8 cellular contexts compared by ENCODE assay signal in the genomic region with DNA sequence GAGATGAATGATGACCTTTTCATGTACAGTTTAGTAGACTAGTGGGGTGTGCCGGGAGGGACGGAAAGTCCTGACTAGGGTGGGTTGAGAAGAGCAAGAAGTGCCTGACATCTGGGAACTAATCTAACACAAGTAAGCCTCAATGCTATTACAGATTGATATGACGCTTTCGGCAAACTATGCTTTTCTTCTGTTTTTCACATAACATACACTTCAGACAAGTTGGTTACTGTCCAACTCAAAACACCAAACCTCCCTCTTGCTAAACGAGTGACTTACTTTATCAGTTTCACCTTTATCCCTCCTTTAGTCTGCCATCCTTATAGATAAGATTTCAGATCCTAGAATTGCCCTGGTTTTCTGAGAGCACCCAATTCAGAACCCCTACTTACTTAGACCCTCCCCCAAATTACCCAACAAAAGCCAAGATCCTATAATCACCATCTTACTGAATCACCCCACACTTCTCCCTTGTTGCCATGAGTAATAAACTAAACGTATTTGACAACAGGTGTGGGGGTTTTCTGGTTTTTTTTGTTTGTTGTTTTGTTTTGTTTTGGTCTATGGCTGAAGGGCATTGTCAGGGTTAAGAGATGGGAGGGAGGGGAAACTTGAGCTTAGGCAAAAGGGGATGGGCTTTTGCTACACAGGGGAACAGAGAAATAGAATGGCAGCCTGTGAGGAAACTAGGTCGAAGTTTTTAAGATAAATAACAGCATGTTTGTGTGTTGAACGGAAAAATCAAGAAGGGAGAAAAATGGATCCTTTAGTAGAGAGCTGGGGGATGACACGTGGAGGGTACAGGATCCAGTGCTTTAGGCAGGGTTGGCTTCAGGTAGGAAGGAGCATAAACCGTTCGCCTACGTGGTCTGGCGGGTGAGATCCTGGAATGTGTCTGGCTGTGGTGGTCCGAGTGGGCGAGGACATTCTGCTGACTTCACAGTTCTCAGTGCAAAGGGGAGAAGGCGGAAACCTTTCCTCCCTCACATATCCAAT. TPM values are rescaled to one million over a fixed set of nuclear protein-coding genes. Genes with fewer than 3 reads are reported as not detected.
DNase-seq lines count a peak whose midpoint lies in the region; ATAC-seq and TF ChIP-seq lines count a peak whose summit lies in the region.

No MANE protein-coding gene starts in this region.

- H3K4me2 ChIP-seq in PC-3 (ENCODE audit: low read length) (peak overlapping the region; percentile 79), fibroblast of lung (ENCODE audit: extremely low read depth, insufficient read depth, low read length) (peak overlapping the region; percentile 91)

- TF ChIP-seq CTCF in GM12864 (IDR thresholded peaks at IDR 0.05; ENCODE audit: low read depth, low read length, missing control alignments) (no peak), PC-3 (conservative IDR thresholded peaks at IDR 0.05; ENCODE audit: low read depth, low read length) (no peak), fibroblast of lung (conservative IDR thresholded peaks at IDR 0.05 in 1 of 2, IDR thresholded peaks at IDR 0.05 in 1 of 2; ENCODE audit: low read depth in 1 of 2, low read length in 2 of 2) (no peak), neutrophil (IDR thresholded peaks at IDR 0.05) (no peak)

- H3K36me3 ChIP-seq in PC-3 (ENCODE audit: low read depth, low read length): peaks cover 2% of the 10 kb centered on the region; the same call in 1 of the 2 replicates
- no peaks in the 10 kb centered on the region for H3K36me3 ChIP-seq in fibroblast of lung (ENCODE audit: control insufficient read depth, insufficient read depth, low read length)
- peaks cover 16% of the 10 kb centered on the region for H3K36me3 ChIP-seq in neutrophil

- no TSS peak for BruUV-seq in PC-3 (replicated peaks; lab: Mats Ljungman, UMichigan)

- H2AFZ ChIP-seq in PC-3 (ENCODE audit: low read length) (no peak overlapping the region), fibroblast of lung (ENCODE audit: low read length) (peak overlapping the region; percentile 84)

- H3F3A ChIP-seq in PC-3 (ENCODE audit: low read length, unreplicated experiment): no peaks in the 10 kb centered on the region

- H3K27ac Mint-ChIP-seq in activated T-helper 2 cell treated with anti-CD3 and anti-CD28 coated beads, Interferon-gamma antibody, Interleukin-2, Interleukin-4, amounts not matched to agents 10 μg/mL and 5 μg/mL and 100 μg/mL, durations not matched to agents 14 hours and 24 hours and 36 hours: no peak overlapping the region
- no peak overlapping the region for H3K27ac Mint-ChIP-seq in T-helper 2 cell treated with Interferon-gamma antibody and Interleukin-4, amounts not matched to agents 5 μg/mL and 100 μg/mL, for 36 hours

- H3K9ac ChIP-seq in PC-3 (ENCODE audit: low read length) (no peak overlapping the region), fibroblast of lung (ENCODE audit: insufficient read depth, low read length) (no peak overlapping the region)

- H3K27ac ChIP-seq in PC-3 (ENCODE audit: low read length): no peak overlapping the region
- peak overlapping the region; percentile 29 for H3K27ac ChIP-seq in fibroblast of lung (ENCODE audit: insufficient read depth, low read length)
- H3K27ac ChIP-seq in neutrophil: peak overlapping the region; percentile 61

- CTCF ChIA-PET in PC-3 (lab: Charles Lee): no interaction called here

- H3K79me2 ChIP-seq in PC-3 (ENCODE audit: low read length) (no peaks in the 10 kb centered on the region), fibroblast of lung (ENCODE audit: control insufficient read depth, insufficient read depth, low read length) (no peaks in the 10 kb centered on the region)

- ATAC-seq in PC-3: no peak
- no peak for ATAC-seq in GM21529 (IDR thresholded peaks at IDR 0.05; ENCODE audit: unreplicated experiment)

- peaks cover 6% of the 10 kb centered on the region for H3K36me3 Mint-ChIP-seq in activated T-helper 2 cell treated with anti-CD3 and anti-CD28 coated beads, Interferon-gamma antibody, Interleukin-2, Interleukin-4, amounts not matched to agents 10 μg/mL and 5 μg/mL and 100 μg/mL, durations not matched to agents 14 hours and 24 hours and 36 hours (ENCODE audit: low read depth)
- peaks cover 3% of the 10 kb centered on the region for H3K36me3 Mint-ChIP-seq in T-helper 2 cell treated with Interferon-gamma antibody and Interleukin-4, amounts not matched to agents 5 μg/mL and 100 μg/mL, for 36 hours (ENCODE audit: low read depth)

- H4K20me1 ChIP-seq in PC-3 (ENCODE audit: low read length) (no peaks in the 10 kb centered on the region), fibroblast of lung (ENCODE audit: control insufficient read depth, extremely low read depth, insufficient read depth, low read length) (no peaks in the 10 kb centered on the region)

- no peaks in the 10 kb centered on the region for H3K9me2 ChIP-seq in PC-3 (replicated peaks; ENCODE audit: low read length)

- no peaks in the 10 kb centered on the region for H3K27me3 Mint-ChIP-seq in activated T-helper 2 cell treated with anti-CD3 and anti-CD28 coated beads, Interferon-gamma antibody, Interleukin-2, Interleukin-4, amounts not matched to agents 10 μg/mL and 5 μg/mL and 100 μg/mL, durations not matched to agents 14 hours and 24 hours and 36 hours (ENCODE audit: low read depth)
- peaks cover 3% of the 10 kb centered on the region for H3K27me3 Mint-ChIP-seq in T-helper 2 cell treated with Interferon-gamma antibody and Interleukin-4, amounts not matched to agents 5 μg/mL and 100 μg/mL, for 36 hours (ENCODE audit: low read depth)

- no peaks in the 10 kb centered on the region for H3K9me3 Mint-ChIP-seq in activated T-helper 2 cell treated with anti-CD3 and anti-CD28 coated beads, Interferon-gamma antibody, Interleukin-2, Interleukin-4, amounts not matched to agents 10 μg/mL and 5 μg/mL and 100 μg/mL, durations not matched to agents 14 hours and 24 hours and 36 hours
- H3K9me3 Mint-ChIP-seq in T-helper 2 cell treated with Interferon-gamma antibody and Interleukin-4, amounts not matched to agents 5 μg/mL and 100 μg/mL, for 36 hours: no peaks in the 10 kb centered on the region

- no peak for DNase-seq in GM12864 (ENCODE audit: low read depth)
- DNase-seq in PC-3: no peak
- peak; percentile 27 to 29 for DNase-seq in fibroblast of lung (ENCODE audit: low read depth in 2 of 2)
- DNase-seq in activated T-helper 2 cell treated with anti-CD3 and anti-CD28 coated beads, Interferon-gamma antibody, Interleukin-2, Interleukin-4, amounts not matched to agents 10 μg/mL and 5 μg/mL and 100 μg/mL, durations not matched to agents 14 hours and 24 hours and 36 hours (ENCODE audit: low spot score): no peak
- no peak for DNase-seq in T-helper 2 cell treated with Interferon-gamma antibody and Interleukin-4, amounts not matched to agents 5 μg/mL and 100 μg/mL, for 36 hours (ENCODE audit: low spot score)
- DNase-seq in NCI-H2029 treated with DMSO at 0.1 percent for 48 hours (lab: John Stamatoyannopoulos, UW): no peak

- H3K27me3 ChIP-seq in PC-3 (ENCODE audit: low read length) (no peaks in the 10 kb centered on the region), fibroblast of lung (ENCODE audit: control insufficient read depth, insufficient read depth, low read length) (no peaks in the 10 kb centered on the region), neutrophil (no peaks in the 10 kb centered on the region)

- H3K4me1 Mint-ChIP-seq in activated T-helper 2 cell treated with anti-CD3 and anti-CD28 coated beads, Interferon-gamma antibody, Interleukin-2, Interleukin-4, amounts not matched to agents 10 μg/mL and 5 μg/mL and 100 μg/mL, durations not matched to agents 14 hours and 24 hours and 36 hours (ENCODE audit: low read depth): peaks cover 16% of the 10 kb centered on the region
- peaks cover 14% of the 10 kb centered on the region for H3K4me1 Mint-ChIP-seq in T-helper 2 cell treated with Interferon-gamma antibody and Interleukin-4, amounts not matched to agents 5 μg/mL and 100 μg/mL, for 36 hours (ENCODE audit: low read depth)

- H3K9me3 ChIP-seq in PC-3 (ENCODE audit: low read length): no peaks in the 10 kb centered on the region
- no peaks in the 10 kb centered on the region for H3K9me3 ChIP-seq in fibroblast of lung (ENCODE audit: control insufficient read depth, insufficient read depth, low read depth, low read length)
- no peaks in the 10 kb centered on the region for H3K9me3 ChIP-seq in neutrophil

- peak overlapping the region; percentile 53 for H3K4me3 ChIP-seq in GM12864 (ENCODE audit: low read depth, low read length)
- no peak overlapping the region for H3K4me3 ChIP-seq in PC-3 (ENCODE audit: low read length)
- peak overlapping the region; percentile 47 to 90 (median 78) for H3K4me3 ChIP-seq in fibroblast of lung (replicated peaks in 1 of 4; ENCODE audit: control extremely low read depth in 1 of 4, insufficient read depth in 1 of 4, low read depth in 3 of 4, low read length in 4 of 4)
- peak overlapping the region; percentile 50 to 61 for H3K4me3 ChIP-seq in neutrophil (ENCODE audit: low read depth in 1 of 2, low read length in 1 of 2)

- no peak overlapping the region for H3K4me3 Mint-ChIP-seq in activated T-helper 2 cell treated with anti-CD3 and anti-CD28 coated beads, Interferon-gamma antibody, Interleukin-2, Interleukin-4, amounts not matched to agents 10 μg/mL and 5 μg/mL and 100 μg/mL, durations not matched to agents 14 hours and 24 hours and 36 hours (ENCODE audit: low read depth)
- no peak overlapping the region for H3K4me3 Mint-ChIP-seq in T-helper 2 cell treated with Interferon-gamma antibody and Interleukin-4, amounts not matched to agents 5 μg/mL and 100 μg/mL, for 36 hours

- intact Hi-C loops in PC-3 (cut with micrococcal nuclease): no loop called here
- intact Hi-C loops in activated T-helper 2 cell treated with anti-CD3 and anti-CD28 coated beads, Interferon-gamma antibody, Interleukin-2, Interleukin-4, amounts not matched to agents 10 μg/mL and 5 μg/mL and 100 μg/mL, durations not matched to agents 14 hours and 24 hours and 36 hours (cut with micrococcal nuclease): no loop called here

- POLR2A ChIA-PET in PC-3 (lab: Charles Lee; ENCODE audit: unreplicated experiment): no interaction called here

- H3K4me1 ChIP-seq in PC-3 (ENCODE audit: insufficient read depth, low read length) (peaks cover 12% of the 10 kb centered on the region), fibroblast of lung (ENCODE audit: control insufficient read depth, extremely low read depth, insufficient read depth, low read length) (peaks cover 2% of the 10 kb centered on the region), neutrophil (ENCODE audit: control insufficient read depth in 1 of 2, insufficient read depth in 1 of 2, low read depth in 1 of 2, low read length in 1 of 2) (peaks cover 19 to 30% of the 10 kb centered on the region in 2 experiments)

RNA-seq across cellular contexts. Expression of gene PSMA3, which starts 6.1 kb away (rescaled TPM):
- total RNA-seq in PC-3 (2014; rRNA removed) (669 and 700 TPM in 2 replicates), fibroblast of lung (80.1 and 81.4 TPM in 2 replicates)
- polyA plus RNA-seq in fibroblast of lung: 279 and 299 TPM in 2 replicates
- polyA plus RNA-seq in fibroblast of lung (2012): 166 and 184 TPM in 2 replicates
- 62.1 and 65.7 TPM in 2 replicates for polyA minus RNA-seq in fibroblast of lung (ENCODE audit: low replicate concordance)
- 407 and 425 TPM in 2 replicates for total RNA-seq in activated T-helper 2 cell treated with anti-CD3 and anti-CD28 coated beads, Interferon-gamma antibody, Interleukin-2, Interleukin-4, amounts not matched to agents 10 μg/mL and 5 μg/mL and 100 μg/mL, durations not matched to agents 14 hours and 24 hours and 36 hours

RNA-seq across cellular contexts. Expression of gene ACTR10, which starts 38.6 kb away (rescaled TPM):
- total RNA-seq in PC-3 (2014; rRNA removed): 118 and 126 TPM in 2 replicates
- 43.1 and 50.7 TPM in 2 replicates for total RNA-seq in fibroblast of lung
- polyA plus RNA-seq in fibroblast of lung: 91.2 and 121 TPM in 2 replicates
- 64.6 and 86.4 TPM in 2 replicates for polyA plus RNA-seq in fibroblast of lung (2012)
- 3.4 and 12.2 TPM in 2 replicates for polyA minus RNA-seq in fibroblast of lung (ENCODE audit: low replicate concordance)
- total RNA-seq in activated T-helper 2 cell treated with anti-CD3 and anti-CD28 coated beads, Interferon-gamma antibody, Interleukin-2, Interleukin-4, amounts not matched to agents 10 μg/mL and 5 μg/mL and 100 μg/mL, durations not matched to agents 14 hours and 24 hours and 36 hours: 38.2 and 39.8 TPM in 2 replicates

RNA-seq across cellular contexts. Expression of gene ARID4A, which starts 59.8 kb away (rescaled TPM):
- total RNA-seq in PC-3 (2014; rRNA removed) (7.3 and 11.3 TPM in 2 replicates), fibroblast of lung (10.3 and 12.1 TPM in 2 replicates)
- polyA plus RNA-seq in fibroblast of lung: 7.2 and 12.2 TPM in 2 replicates
- polyA plus RNA-seq in fibroblast of lung (2012): 6.5 and 10.0 TPM in 2 replicates
- 0.75 TPM in 1 of 2 replicates, not detected in the other for polyA minus RNA-seq in fibroblast of lung (ENCODE audit: low replicate concordance)
- 20.5 and 26.0 TPM in 2 replicates for total RNA-seq in activated T-helper 2 cell treated with anti-CD3 and anti-CD28 coated beads, Interferon-gamma antibody, Interleukin-2, Interleukin-4, amounts not matched to agents 10 μg/mL and 5 μg/mL and 100 μg/mL, durations not matched to agents 14 hours and 24 hours and 36 hours

Comparison
In these comparisons a context has a peak if more than half of its experiments do, and no peak if none do; other contexts are left out.
1. DNase-seq: peak in fibroblast of lung (2 of 2); none in GM12864 (single experiment), PC-3 (single experiment), activated T-helper 2 cell treated with anti-CD3 and anti-CD28 coated beads, Interferon-gamma antibody, Interleukin-2, Interleukin-4, amounts not matched to agents 10 μg/mL and 5 μg/mL and 100 μg/mL, durations not matched to agents 14 hours and 24 hours and 36 hours (single experiment), T-helper 2 cell treated with Interferon-gamma antibody and Interleukin-4, amounts not matched to agents 5 μg/mL and 100 μg/mL, for 36 hours (single experiment) and NCI-H2029 treated with DMSO at 0.1 percent for 48 hours (single experiment).